8 cellular contexts compared by ENCODE assay signal in the genomic region with DNA sequence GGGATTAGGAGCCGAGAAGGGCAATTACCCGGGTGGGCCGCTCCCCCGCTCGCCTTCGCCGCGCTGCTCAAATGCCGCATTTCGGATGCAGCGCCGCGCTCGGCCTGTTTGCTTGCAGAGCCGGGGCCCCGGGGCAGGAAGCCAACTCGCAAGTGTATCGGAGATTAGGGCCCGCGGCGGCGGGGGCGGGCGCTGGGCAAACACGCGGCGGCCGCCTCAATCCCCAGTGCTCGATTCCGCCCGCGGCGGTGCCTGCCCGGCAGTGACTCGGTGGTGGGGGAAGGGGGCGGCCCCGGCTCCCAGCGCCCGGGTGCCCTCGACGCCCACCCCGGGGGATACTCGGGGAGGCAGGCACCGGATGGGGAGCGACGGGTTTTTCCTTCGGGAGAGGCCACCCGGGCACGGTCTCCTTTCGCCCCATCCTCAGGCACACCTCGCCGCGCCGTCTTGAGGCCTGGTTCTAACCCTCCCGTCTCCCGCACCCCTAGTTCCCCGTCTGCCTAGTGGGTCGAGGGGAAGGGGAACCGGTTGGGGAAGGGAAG. TPM values are rescaled to one million over a fixed set of nuclear protein-coding genes. Genes with fewer than 3 reads are reported as not detected.
A peak's percentile ranks its signal among the peaks of the same experiment; 100 is the strongest.
DNase-seq lines count a peak whose midpoint lies in the region; ATAC-seq and TF ChIP-seq lines count a peak whose summit lies in the region.

No MANE protein-coding gene starts in this region.

- intact Hi-C loops in heart right ventricle (cut with DNase I), result loop anchor here in 7 of 10 donors (2.0 to 10.0 kb wide), 6 partner anchors 37 to 401 kb away; partner anchors contain the start of gene SMYD5 (in 1 of the 7)

- peak in 3 of 9 donors; percentile 14 to 30 (median 27) for TF ChIP-seq CTCF in heart right ventricle (IDR thresholded peaks at IDR 0.05)
- no peak for TF ChIP-seq CTCF in upper lobe of left lung (IDR thresholded peaks at IDR 0.05)

- H3K36me3 ChIP-seq in heart right ventricle (no peaks in the 10 kb centered on the region), upper lobe of left lung (no peaks in the 10 kb centered on the region)

- WGBS in heart right ventricle, 2 donors, result 0 to 1% methylated on average over 46 to 59 of the region's 59 CpGs
- WGBS in upper lobe of left lung, 2 donors, result 0% methylated on average over 12 to 13 of the region's 59 CpGs

- TF ChIP-seq POLR2A in upper lobe of left lung (IDR thresholded peaks at IDR 0.05), result no peak

- H3K27me3 ChIP-seq in heart right ventricle (peaks cover 0 to 61% (median 27%) of the 10 kb centered on the region in 7 donors), upper lobe of left lung (peaks cover 0 to 17% (median 5%) of the 10 kb centered on the region in 4 donors)

- peak overlapping the region; percentile 39 to 75 (median 60) for H3K4me3 ChIP-seq in heart right ventricle
- peak overlapping the region; percentile 30 to 75 (median 57) for H3K4me3 ChIP-seq in upper lobe of left lung

- no peaks in the 10 kb centered on the region for H3K36me3 Mint-ChIP-seq in activated naive CD8-positive, alpha-beta T cell treated with anti-CD3 and anti-CD28 coated beads, Interleukin-2, amount 50 U/mL, for 24 hours (ENCODE audit: low read depth)

- H3K4me3 Mint-ChIP-seq in activated naive CD8-positive, alpha-beta T cell treated with anti-CD3 and anti-CD28 coated beads, Interleukin-2, amount 50 U/mL, for 24 hours, result no peak overlapping the region

- no peaks in the 10 kb centered on the region for H3K9me3 ChIP-seq in heart right ventricle
- H3K9me3 ChIP-seq in upper lobe of left lung, result no peaks in the 10 kb centered on the region

- H3K4me1 ChIP-seq in heart right ventricle (peaks cover 4 to 31% (median 25%) of the 10 kb centered on the region in 9 donors), upper lobe of left lung (peaks cover 24 to 28% (median 27%) of the 10 kb centered on the region in 4 donors)

- peak; percentile 48 for ATAC-seq in HG02678 (IDR thresholded peaks at IDR 0.05; ENCODE audit: unreplicated experiment)
- ATAC-seq in activated naive CD8-positive, alpha-beta T cell treated with anti-CD3 and anti-CD28 coated beads, Interleukin-2, amount 50 U/mL, for 24 hours, result peak; percentile 18
- ATAC-seq in heart right ventricle, result peak; percentile 18 to 59 (median 34)
- ATAC-seq in upper lobe of left lung (ENCODE audit: low FRiP score in 2 of 2), result peak in 1 of 2 donors; percentile 62

- no peak overlapping the region for H3K27ac Mint-ChIP-seq in activated naive CD8-positive, alpha-beta T cell treated with anti-CD3 and anti-CD28 coated beads, Interleukin-2, amount 50 U/mL, for 24 hours

- peaks cover 39% of the 10 kb centered on the region for H3K27me3 Mint-ChIP-seq in activated naive CD8-positive, alpha-beta T cell treated with anti-CD3 and anti-CD28 coated beads, Interleukin-2, amount 50 U/mL, for 24 hours

- H3K9me3 Mint-ChIP-seq in activated naive CD8-positive, alpha-beta T cell treated with anti-CD3 and anti-CD28 coated beads, Interleukin-2, amount 50 U/mL, for 24 hours, result no peaks in the 10 kb centered on the region

- peak overlapping the region in 5 of 10 donors; percentile 8 to 89 (median 73) for H3K27ac ChIP-seq in heart right ventricle
- H3K27ac ChIP-seq in upper lobe of left lung, result peak overlapping the region in 3 of 4 donors; percentile 75 to 86 (median 83)

- peaks cover 24% of the 10 kb centered on the region for H3K4me1 Mint-ChIP-seq in activated naive CD8-positive, alpha-beta T cell treated with anti-CD3 and anti-CD28 coated beads, Interleukin-2, amount 50 U/mL, for 24 hours

- DNase-seq in CD1c-positive myeloid dendritic cell (ENCODE audit: extremely low spot score), result peak; percentile 65
- DNase-seq in T-helper 1 cell, result peak; percentile 33 to 68 (median 60)
- peak; percentile 76 for DNase-seq in activated naive CD8-positive, alpha-beta T cell treated with anti-CD3 and anti-CD28 coated beads, Interleukin-2, amount 50 U/mL, for 24 hours
- DNase-seq in heart right ventricle, result peak; percentile 84 to 85
- DNase-seq in pons (ENCODE audit: low spot score), result peak; percentile 14
- peak; percentile 76 to 94 for DNase-seq in upper lobe of left lung
- no peak for DNase-seq in HCEC 1CT

- TF ChIP-seq EP300 in upper lobe of left lung (IDR thresholded peaks at IDR 0.05), result no peak

RNA-seq across cellular contexts. Expression of gene NOTO, which starts 26.6 kb away (rescaled TPM):
- total RNA-seq in heart right ventricle, result not detected
- polyA plus RNA-seq in heart right ventricle, result not detected
- total RNA-seq in upper lobe of left lung, result under 1 TPM in 3 of 6 donors, not detected in 3; 0.09 to 0.15 (median 0.10) TPM

RNA-seq across cellular contexts. Expression of gene SMYD5, which starts 38.3 kb away (rescaled TPM):
- total RNA-seq in heart right ventricle, result 10 to 100 TPM; 13.3 to 22.7 (median 17.5) TPM
- polyA plus RNA-seq in heart right ventricle, result 10 to 100 TPM; 17.0 to 17.9 TPM
- 10 to 100 TPM; 18.1 to 58.8 (median 21.2) TPM for total RNA-seq in upper lobe of left lung

RNA-seq across cellular contexts. Expression of gene PRADC1, which starts 57.3 kb away (rescaled TPM):
- 10 to 100 TPM; 61.2 to 96.5 (median 76.6) TPM for total RNA-seq in heart right ventricle
- 100 to 1,000 TPM; 109 to 221 TPM for polyA plus RNA-seq in heart right ventricle
- 10 to 100 TPM in 5 of 6 donors, 1 to 10 TPM in 1; 6.7 to 21.6 (median 16.3) TPM for total RNA-seq in upper lobe of left lung

RNA-seq across cellular contexts. Expression of gene CCT7, which starts 58.4 kb away (rescaled TPM):
- 100 to 1,000 TPM; 162 to 213 (median 177) TPM for total RNA-seq in heart right ventricle
- 100 to 1,000 TPM; 209 to 332 TPM for polyA plus RNA-seq in heart right ventricle
- total RNA-seq in upper lobe of left lung, result 100 to 1,000 TPM in 5 of 6 donors, 10 to 100 TPM in 1; 70.2 to 183 (median 129) TPM
